In the genomic region with DNA sequence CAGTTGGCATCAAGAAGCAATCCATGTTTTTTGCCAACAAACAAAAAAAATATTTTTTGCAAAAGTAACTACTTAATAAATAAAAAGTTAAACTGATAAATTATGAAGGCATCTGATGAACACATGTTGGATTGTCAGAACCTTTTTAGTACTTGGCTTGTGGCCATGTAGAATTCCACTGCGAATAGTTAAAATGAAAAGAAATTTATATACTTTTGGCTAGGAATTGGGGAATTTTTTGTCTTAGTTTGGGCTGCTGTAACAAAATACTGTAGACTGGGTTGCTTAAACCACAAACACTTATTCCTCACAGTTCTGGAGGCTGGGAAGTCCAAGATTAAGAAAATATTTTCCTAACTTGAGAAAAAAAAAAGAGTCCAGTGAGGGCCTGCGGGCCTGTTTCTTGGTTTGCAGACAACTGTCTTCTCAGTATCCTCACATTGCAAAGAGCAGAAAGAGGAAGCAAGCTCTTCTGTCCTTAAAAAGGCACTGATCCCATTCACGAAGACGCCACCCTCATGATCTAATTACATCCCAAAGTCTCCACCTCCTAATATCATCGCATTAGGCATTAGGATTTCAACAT, we compare ENCODE assay signal across 18 cellular contexts.
"Had no signal": no experiment of that assay in that cellular context is flagged by ENCODE, and none has a peak within 500 bp of the region (broad histone marks: within the 10 kb centered on the region; RNA-seq: fewer than 3 reads in every experiment).

No MANE protein-coding gene starts in this region.

- H3K27me3 ChIP-seq: hepatocyte, neural progenitor cell, pancreas, tibial artery, vagina had no signal

- H3K27me3 Mint-ChIP-seq: activated CD4-positive, alpha-beta T cell treated with anti-CD3 and anti-CD28 coated beads for 36 hours; activated CD8-positive, alpha-beta T cell treated with anti-CD3 and anti-CD28 coated beads for 36 hours had no signal

- H3K27ac Mint-ChIP-seq: activated CD8-positive, alpha-beta T cell treated with anti-CD3 and anti-CD28 coated beads for 36 hours; neural progenitor cell had no signal

- ATAC-seq: activated CD4-positive, alpha-beta T cell treated with anti-CD3 and anti-CD28 coated beads for 36 hours; pancreas had no signal

- H3K9me3 Mint-ChIP-seq: activated CD8-positive, alpha-beta T cell treated with anti-CD3 and anti-CD28 coated beads for 36 hours; neural progenitor cell had no signal

- H3K9me3 ChIP-seq: pancreas, tibial artery, vagina had no signal

- DNase-seq: activated CD4-positive, alpha-beta T cell treated with anti-CD3 and anti-CD28 coated beads for 36 hours; activated CD8-positive, alpha-beta memory T cell treated with anti-CD3 and anti-CD28 coated beads, Interleukin-2, amount 50 U/mL, for 48 hours; activated naive CD4-positive, alpha-beta T cell treated with Interleukin-2 at 50 U/mL for 16 hours; caudate nucleus; effector CD4-positive, alpha-beta T cell; mesendoderm; pancreas; stimulated activated CD4-positive, alpha-beta T cell treated with anti-CD3 and anti-CD28 coated beads, Interleukin-4, amount 100 ng/mL, for 24 hours; T-helper 2 cell; tibial artery; WERI-Rb-1 had no signal

- FAIRE-seq: endothelial cell of umbilical vein, pancreas had no signal

- H3K36me3 Mint-ChIP-seq: neural progenitor cell had no signal

- H3K27ac ChIP-seq: coronary artery, hepatocyte, neural progenitor cell, pancreas, tibial artery, vagina, WERI-Rb-1 had no signal

- H3K4me3 ChIP-seq: coronary artery, hepatocyte, neural progenitor cell, pancreas, tibial artery, vagina had no signal

- H3K4me1 ChIP-seq: neural progenitor cell, pancreas, tibial artery, vagina had no signal

- H3K4me3 Mint-ChIP-seq: activated CD4-positive, alpha-beta T cell treated with anti-CD3 and anti-CD28 coated beads for 36 hours; activated CD8-positive, alpha-beta T cell treated with anti-CD3 and anti-CD28 coated beads for 36 hours; activated T-helper 1 cell treated with anti-CD3 and anti-CD28 coated beads, Interleukin-12 subunit alpha, Interleukin-12 subunit beta, Interleukin-2, Interleukin-4 antibody, amounts not matched to agents 30 ng/mL and 10 ng/mL and 1 ng/mL, durations not matched to agents 14 hours and 24 hours and 36 hours; neural progenitor cell had no signal
